1 cellular context compared by ENCODE assay signal in the genomic region with DNA sequence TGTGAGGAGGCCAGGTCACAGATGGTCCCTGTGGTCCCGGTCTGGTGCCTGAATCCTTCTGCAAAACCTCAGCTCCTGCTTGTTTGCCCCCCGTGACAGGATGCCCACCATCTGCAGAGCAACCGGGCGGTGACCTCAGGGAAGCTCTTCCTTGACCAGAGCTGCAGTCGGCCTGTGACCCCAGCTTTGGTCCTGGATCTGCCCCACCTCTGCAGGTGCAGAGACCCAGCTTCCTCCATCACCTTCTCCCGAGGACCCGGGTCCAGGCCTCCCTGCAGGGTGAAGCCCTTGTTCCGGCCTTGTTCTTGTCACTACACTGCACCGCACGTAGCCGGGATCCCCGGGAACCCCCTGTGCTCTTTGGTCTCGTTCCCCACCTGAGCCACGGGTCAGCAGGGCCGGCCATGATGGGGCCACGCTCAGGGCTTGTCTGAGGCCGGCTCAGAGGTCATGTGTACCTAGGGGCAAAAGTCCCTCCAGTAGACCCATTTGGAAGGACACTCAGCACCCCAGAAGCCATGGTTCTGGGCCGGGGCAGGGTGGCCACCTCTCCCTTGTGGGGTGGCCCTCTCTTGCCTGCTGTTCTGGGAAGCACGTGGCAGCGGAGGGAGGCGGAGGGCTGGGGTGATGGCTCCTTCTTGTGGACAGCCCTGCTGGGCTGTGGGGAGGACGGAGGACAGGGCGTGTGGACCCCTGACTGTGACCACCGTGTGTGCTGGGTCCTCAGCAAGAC.
A peak's percentile ranks its signal among the peaks of the same experiment; 100 is the strongest.
TF ChIP-seq lines count a peak whose summit lies in the region.

No MANE protein-coding gene starts in this region.

TF ChIP-seq in HepG2, 621 proteins besides CTCF, POLR2A, EP300 and RAD21 (continued from another document and continues in another):
- TF ChIP-seq, protein P1, sequence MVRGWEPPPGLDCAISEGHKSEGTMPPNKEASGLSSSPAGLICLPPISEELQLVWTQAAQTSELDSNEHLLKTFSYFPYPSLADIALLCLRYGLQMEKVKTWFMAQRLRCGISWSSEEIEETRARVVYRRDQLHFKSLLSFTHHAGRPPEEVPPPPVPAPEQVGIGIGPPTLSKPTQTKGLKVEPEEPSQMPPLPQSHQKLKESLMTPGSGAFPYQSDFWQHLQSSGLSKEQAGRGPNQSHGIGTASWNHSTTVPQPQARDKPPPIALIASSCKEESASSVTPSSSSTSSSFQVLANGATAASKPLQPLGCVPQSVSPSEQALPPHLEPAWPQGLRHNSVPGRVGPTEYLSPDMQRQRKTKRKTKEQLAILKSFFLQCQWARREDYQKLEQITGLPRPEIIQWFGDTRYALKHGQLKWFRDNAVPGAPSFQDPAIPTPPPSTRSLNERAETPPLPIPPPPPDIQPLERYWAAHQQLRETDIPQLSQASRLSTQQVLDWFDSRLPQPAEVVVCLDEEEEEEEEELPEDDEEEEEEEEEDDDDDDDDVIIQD (CRISPR knock-in tag; IDR thresholded peaks at IDR 0.05; ENCODE audit: low read depth) = no peak
- TF ChIP-seq NFYB (CRISPR knock-in tag; IDR thresholded peaks at IDR 0.05) = no peak
- TF ChIP-seq ZNF562 (CRISPR knock-in tag; IDR thresholded peaks at IDR 0.05; ENCODE audit: borderline replicate concordance) = no peak
- TF ChIP-seq ZNF572 (CRISPR knock-in tag; IDR thresholded peaks at IDR 0.05) = peak; percentile 25; the same call in 1 of the 2 replicates
- TF ChIP-seq MED13 (CRISPR knock-in tag; IDR thresholded peaks at IDR 0.05) = no peak
- TF ChIP-seq TP53 (CRISPR knock-in tag; conservative IDR thresholded peaks at IDR 0.05) = no peak
- no peak for TF ChIP-seq ZNF44 (CRISPR knock-in tag; IDR thresholded peaks at IDR 0.05)
- TF ChIP-seq STAT5B (CRISPR knock-in tag; IDR thresholded peaks at IDR 0.05) = no peak
- TF ChIP-seq, protein P2, sequence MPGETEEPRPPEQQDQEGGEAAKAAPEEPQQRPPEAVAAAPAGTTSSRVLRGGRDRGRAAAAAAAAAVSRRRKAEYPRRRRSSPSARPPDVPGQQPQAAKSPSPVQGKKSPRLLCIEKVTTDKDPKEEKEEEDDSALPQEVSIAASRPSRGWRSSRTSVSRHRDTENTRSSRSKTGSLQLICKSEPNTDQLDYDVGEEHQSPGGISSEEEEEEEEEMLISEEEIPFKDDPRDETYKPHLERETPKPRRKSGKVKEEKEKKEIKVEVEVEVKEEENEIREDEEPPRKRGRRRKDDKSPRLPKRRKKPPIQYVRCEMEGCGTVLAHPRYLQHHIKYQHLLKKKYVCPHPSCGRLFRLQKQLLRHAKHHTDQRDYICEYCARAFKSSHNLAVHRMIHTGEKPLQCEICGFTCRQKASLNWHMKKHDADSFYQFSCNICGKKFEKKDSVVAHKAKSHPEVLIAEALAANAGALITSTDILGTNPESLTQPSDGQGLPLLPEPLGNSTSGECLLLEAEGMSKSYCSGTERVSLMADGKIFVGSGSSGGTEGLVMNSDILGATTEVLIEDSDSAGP (CRISPR knock-in tag; IDR thresholded peaks at IDR 0.05; ENCODE audit: borderline replicate concordance) = 0 out of 2 replicates have a peak, but pooled peaks have one; percentile 64
- no peak for TF ChIP-seq NCOA2 (CRISPR knock-in tag; IDR thresholded peaks at IDR 0.05)
- TF ChIP-seq SIN3A (IDR thresholded peaks at IDR 0.05; ENCODE audit: borderline replicate concordance, low read depth, low read length) = no peak
- TF ChIP-seq JUNB (CRISPR knock-in tag; IDR thresholded peaks at IDR 0.05; ENCODE audit: borderline replicate concordance) = no peak
- peak; percentile 43 for TF ChIP-seq TEAD3 (CRISPR knock-in tag; optimal IDR thresholded peaks at IDR 0.05; ENCODE audit: borderline replicate concordance)
- no peak for TF ChIP-seq PAX8 (CRISPR knock-in tag; IDR thresholded peaks at IDR 0.05; ENCODE audit: borderline replicate concordance)
- 0 out of 2 replicates have a peak, but pooled peaks have one; percentile 37 for TF ChIP-seq ZNF354B (CRISPR knock-in tag; IDR thresholded peaks at IDR 0.05)
- no peak for TF ChIP-seq RNF2 (conservative IDR thresholded peaks at IDR 0.05; ENCODE audit: low read depth)
- TF ChIP-seq, protein P3, sequence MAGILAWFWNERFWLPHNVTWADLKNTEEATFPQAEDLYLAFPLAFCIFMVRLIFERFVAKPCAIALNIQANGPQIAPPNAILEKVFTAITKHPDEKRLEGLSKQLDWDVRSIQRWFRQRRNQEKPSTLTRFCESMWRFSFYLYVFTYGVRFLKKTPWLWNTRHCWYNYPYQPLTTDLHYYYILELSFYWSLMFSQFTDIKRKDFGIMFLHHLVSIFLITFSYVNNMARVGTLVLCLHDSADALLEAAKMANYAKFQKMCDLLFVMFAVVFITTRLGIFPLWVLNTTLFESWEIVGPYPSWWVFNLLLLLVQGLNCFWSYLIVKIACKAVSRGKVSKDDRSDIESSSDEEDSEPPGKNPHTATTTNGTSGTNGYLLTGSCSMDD (CRISPR knock-in tag; IDR thresholded peaks at IDR 0.05) = no peak
- TF ChIP-seq, protein P4, sequence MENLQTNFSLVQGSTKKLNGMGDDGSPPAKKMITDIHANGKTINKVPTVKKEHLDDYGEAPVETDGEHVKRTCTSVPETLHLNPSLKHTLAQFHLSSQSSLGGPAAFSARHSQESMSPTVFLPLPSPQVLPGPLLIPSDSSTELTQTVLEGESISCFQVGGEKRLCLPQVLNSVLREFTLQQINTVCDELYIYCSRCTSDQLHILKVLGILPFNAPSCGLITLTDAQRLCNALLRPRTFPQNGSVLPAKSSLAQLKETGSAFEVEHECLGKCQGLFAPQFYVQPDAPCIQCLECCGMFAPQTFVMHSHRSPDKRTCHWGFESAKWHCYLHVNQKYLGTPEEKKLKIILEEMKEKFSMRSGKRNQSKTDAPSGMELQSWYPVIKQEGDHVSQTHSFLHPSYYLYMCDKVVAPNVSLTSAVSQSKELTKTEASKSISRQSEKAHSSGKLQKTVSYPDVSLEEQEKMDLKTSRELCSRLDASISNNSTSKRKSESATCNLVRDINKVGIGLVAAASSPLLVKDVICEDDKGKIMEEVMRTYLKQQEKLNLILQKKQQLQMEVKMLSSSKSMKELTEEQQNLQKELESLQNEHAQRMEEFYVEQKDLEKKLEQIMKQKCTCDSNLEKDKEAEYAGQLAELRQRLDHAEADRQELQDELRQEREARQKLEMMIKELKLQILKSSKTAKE (CRISPR knock-in tag; IDR thresholded peaks at IDR 0.05; ENCODE audit: borderline replicate concordance) = peak; percentile 67
- TF ChIP-seq TOPORS (CRISPR knock-in tag; IDR thresholded peaks at IDR 0.05) = 0 out of 2 replicates have a peak, but pooled peaks have one; percentile 42
- TF ChIP-seq CEBPB (IDR thresholded peaks at IDR 0.05; ENCODE audit: borderline replicate concordance, low read depth, low read length) = no peak
- no peak for TF ChIP-seq TCF7L2 (IDR thresholded peaks at IDR 0.05; ENCODE audit: low read depth, low read length)
- no peak for TF ChIP-seq ZNF879 (CRISPR knock-in tag; IDR thresholded peaks at IDR 0.05)
- TF ChIP-seq GPN1 (CRISPR knock-in tag; IDR thresholded peaks at IDR 0.05; ENCODE audit: borderline replicate concordance) = no peak
- no peak for TF ChIP-seq ZNF143 (CRISPR knock-in tag; IDR thresholded peaks at IDR 0.05)
- TF ChIP-seq, protein P5, sequence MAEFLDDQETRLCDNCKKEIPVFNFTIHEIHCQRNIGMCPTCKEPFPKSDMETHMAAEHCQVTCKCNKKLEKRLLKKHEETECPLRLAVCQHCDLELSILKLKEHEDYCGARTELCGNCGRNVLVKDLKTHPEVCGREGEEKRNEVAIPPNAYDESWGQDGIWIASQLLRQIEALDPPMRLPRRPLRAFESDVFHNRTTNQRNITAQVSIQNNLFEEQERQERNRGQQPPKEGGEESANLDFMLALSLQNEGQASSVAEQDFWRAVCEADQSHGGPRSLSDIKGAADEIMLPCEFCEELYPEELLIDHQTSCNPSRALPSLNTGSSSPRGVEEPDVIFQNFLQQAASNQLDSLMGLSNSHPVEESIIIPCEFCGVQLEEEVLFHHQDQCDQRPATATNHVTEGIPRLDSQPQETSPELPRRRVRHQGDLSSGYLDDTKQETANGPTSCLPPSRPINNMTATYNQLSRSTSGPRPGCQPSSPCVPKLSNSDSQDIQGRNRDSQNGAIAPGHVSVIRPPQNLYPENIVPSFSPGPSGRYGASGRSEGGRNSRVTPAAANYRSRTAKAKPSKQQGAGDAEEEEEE (CRISPR knock-in tag; IDR thresholded peaks at IDR 0.05; ENCODE audit: borderline replicate concordance) = 0 out of 2 replicates have a peak, but pooled peaks have one; percentile 39
- no peak for TF ChIP-seq MBD4 (IDR thresholded peaks at IDR 0.05; ENCODE audit: borderline replicate concordance, low read length)
- TF ChIP-seq, protein P6, sequence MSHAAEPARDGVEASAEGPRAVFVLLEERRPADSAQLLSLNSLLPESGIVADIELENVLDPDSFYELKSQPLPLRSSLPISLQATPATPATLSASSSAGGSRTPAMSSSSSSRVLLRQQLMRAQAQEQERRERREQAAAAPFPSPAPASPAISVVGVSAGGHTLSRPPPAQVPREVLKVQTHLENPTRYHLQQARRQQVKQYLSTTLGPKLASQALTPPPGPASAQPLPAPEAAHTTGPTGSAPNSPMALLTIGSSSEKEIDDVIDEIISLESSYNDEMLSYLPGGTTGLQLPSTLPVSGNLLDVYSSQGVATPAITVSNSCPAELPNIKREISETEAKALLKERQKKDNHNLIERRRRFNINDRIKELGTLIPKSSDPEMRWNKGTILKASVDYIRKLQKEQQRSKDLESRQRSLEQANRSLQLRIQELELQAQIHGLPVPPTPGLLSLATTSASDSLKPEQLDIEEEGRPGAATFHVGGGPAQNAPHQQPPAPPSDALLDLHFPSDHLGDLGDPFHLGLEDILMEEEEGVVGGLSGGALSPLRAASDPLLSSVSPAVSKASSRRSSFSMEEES (CRISPR knock-in tag; IDR thresholded peaks at IDR 0.05) = 0 out of 2 replicates have a peak, but pooled peaks have one; percentile 42
- TF ChIP-seq ZKSCAN8 (CRISPR knock-in tag; IDR thresholded peaks at IDR 0.05; ENCODE audit: borderline replicate concordance) = no peak
- TF ChIP-seq BCL6 (CRISPR knock-in tag; IDR thresholded peaks at IDR 0.05) = 0 out of 2 replicates have a peak, but pooled peaks have one; percentile 7
- no peak for TF ChIP-seq ZBTB38 (CRISPR knock-in tag; IDR thresholded peaks at IDR 0.05)
- peak; percentile 58; the same call in 1 of the 2 replicates for TF ChIP-seq YEATS4 (CRISPR knock-in tag; IDR thresholded peaks at IDR 0.05; ENCODE audit: borderline replicate concordance)
- peak; percentile 60; the same call in 1 of the 2 replicates for TF ChIP-seq HDAC1 (CRISPR knock-in tag; IDR thresholded peaks at IDR 0.05)
- no peak for TF ChIP-seq HMG20B (CRISPR knock-in tag; conservative IDR thresholded peaks at IDR 0.05)
- TF ChIP-seq FOXO1 (CRISPR knock-in tag; IDR thresholded peaks at IDR 0.05) = peak; percentile 10; the same call in 1 of the 2 replicates
- 0 out of 2 replicates have a peak, but pooled peaks have one; percentile 26 for TF ChIP-seq KLF12 (CRISPR knock-in tag; IDR thresholded peaks at IDR 0.05; ENCODE audit: borderline replicate concordance)
- no peak for TF ChIP-seq CBX1 (IDR thresholded peaks at IDR 0.05; ENCODE audit: low read depth)
- no peak for TF ChIP-seq PHB2 (IDR thresholded peaks at IDR 0.05; ENCODE audit: partially characterized antibody)
- no peak for TF ChIP-seq CENPT (CRISPR knock-in tag; IDR thresholded peaks at IDR 0.05; ENCODE audit: low read depth)
- peak; percentile 71; the same call in 1 of the 2 replicates for TF ChIP-seq RXRA (CRISPR knock-in tag; IDR thresholded peaks at IDR 0.05)
- no peak for TF ChIP-seq NONO (IDR thresholded peaks at IDR 0.05)
- TF ChIP-seq NONO (CRISPR knock-in tag; conservative IDR thresholded peaks at IDR 0.05) = peak; percentile 64
- TF ChIP-seq THAP11 (CRISPR knock-in tag; IDR thresholded peaks at IDR 0.05) = no peak
- TF ChIP-seq ZNF790 (CRISPR knock-in tag; IDR thresholded peaks at IDR 0.05; ENCODE audit: borderline replicate concordance) = no peak
- TF ChIP-seq, protein P7, sequence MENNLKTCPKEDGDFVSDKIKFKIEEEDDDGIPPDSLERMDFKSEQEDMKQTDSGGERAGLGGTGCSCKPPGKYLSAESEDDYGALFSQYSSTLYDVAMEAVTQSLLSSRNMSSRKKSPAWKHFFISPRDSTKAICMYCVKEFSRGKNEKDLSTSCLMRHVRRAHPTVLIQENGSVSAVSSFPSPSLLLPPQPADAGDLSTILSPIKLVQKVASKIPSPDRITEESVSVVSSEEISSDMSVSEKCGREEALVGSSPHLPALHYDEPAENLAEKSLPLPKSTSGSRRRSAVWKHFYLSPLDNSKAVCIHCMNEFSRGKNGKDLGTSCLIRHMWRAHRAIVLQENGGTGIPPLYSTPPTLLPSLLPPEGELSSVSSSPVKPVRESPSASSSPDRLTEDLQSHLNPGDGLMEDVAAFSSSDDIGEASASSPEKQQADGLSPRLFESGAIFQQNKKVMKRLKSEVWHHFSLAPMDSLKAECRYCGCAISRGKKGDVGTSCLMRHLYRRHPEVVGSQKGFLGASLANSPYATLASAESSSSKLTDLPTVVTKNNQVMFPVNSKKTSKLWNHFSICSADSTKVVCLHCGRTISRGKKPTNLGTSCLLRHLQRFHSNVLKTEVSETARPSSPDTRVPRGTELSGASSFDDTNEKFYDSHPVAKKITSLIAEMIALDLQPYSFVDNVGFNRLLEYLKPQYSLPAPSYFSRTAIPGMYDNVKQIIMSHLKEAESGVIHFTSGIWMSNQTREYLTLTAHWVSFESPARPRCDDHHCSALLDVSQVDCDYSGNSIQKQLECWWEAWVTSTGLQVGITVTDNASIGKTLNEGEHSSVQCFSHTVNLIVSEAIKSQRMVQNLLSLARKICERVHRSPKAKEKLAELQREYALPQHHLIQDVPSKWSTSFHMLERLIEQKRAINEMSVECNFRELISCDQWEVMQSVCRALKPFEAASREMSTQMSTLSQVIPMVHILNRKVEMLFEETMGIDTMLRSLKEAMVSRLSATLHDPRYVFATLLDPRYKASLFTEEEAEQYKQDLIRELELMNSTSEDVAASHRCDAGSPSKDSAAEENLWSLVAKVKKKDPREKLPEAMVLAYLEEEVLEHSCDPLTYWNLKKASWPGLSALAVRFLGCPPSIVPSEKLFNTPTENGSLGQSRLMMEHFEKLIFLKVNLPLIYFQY (CRISPR knock-in tag; IDR thresholded peaks at IDR 0.05; ENCODE audit: borderline replicate concordance) = peak; percentile 67; the same call in 1 of the 2 replicates
- TF ChIP-seq FOXA3 (CRISPR knock-in tag; IDR thresholded peaks at IDR 0.05) = peak; percentile 45
- TF ChIP-seq NR2C2 (CRISPR knock-in tag; IDR thresholded peaks at IDR 0.05; ENCODE audit: borderline replicate concordance) = peak; percentile 54; the same call in 1 of the 2 replicates
- TF ChIP-seq ZNF468 (CRISPR knock-in tag; IDR thresholded peaks at IDR 0.05) = no peak
- TF ChIP-seq, protein P8, sequence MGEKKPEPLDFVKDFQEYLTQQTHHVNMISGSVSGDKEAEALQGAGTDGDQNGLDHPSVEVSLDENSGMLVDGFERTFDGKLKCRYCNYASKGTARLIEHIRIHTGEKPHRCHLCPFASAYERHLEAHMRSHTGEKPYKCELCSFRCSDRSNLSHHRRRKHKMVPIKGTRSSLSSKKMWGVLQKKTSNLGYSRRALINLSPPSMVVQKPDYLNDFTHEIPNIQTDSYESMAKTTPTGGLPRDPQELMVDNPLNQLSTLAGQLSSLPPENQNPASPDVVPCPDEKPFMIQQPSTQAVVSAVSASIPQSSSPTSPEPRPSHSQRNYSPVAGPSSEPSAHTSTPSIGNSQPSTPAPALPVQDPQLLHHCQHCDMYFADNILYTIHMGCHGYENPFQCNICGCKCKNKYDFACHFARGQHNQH (CRISPR knock-in tag; IDR thresholded peaks at IDR 0.05) = no peak
- no peak for TF ChIP-seq ZMYM3 (CRISPR knock-in tag; IDR thresholded peaks at IDR 0.05)
- TF ChIP-seq MAFF (IDR thresholded peaks at IDR 0.05; ENCODE audit: low read depth, low read length) = no peak
- TF ChIP-seq, protein P9, sequence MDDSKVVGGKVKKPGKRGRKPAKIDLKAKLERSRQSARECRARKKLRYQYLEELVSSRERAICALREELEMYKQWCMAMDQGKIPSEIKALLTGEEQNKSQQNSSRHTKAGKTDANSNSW (CRISPR knock-in tag; IDR thresholded peaks at IDR 0.05; ENCODE audit: borderline replicate concordance) = no peak
- TF ChIP-seq HOXA5 (CRISPR knock-in tag; IDR thresholded peaks at IDR 0.05) = no peak
- TF ChIP-seq STAG1 (CRISPR knock-in tag; IDR thresholded peaks at IDR 0.05) = no peak
